8 cellular contexts compared by ENCODE assay signal in the genomic region with DNA sequence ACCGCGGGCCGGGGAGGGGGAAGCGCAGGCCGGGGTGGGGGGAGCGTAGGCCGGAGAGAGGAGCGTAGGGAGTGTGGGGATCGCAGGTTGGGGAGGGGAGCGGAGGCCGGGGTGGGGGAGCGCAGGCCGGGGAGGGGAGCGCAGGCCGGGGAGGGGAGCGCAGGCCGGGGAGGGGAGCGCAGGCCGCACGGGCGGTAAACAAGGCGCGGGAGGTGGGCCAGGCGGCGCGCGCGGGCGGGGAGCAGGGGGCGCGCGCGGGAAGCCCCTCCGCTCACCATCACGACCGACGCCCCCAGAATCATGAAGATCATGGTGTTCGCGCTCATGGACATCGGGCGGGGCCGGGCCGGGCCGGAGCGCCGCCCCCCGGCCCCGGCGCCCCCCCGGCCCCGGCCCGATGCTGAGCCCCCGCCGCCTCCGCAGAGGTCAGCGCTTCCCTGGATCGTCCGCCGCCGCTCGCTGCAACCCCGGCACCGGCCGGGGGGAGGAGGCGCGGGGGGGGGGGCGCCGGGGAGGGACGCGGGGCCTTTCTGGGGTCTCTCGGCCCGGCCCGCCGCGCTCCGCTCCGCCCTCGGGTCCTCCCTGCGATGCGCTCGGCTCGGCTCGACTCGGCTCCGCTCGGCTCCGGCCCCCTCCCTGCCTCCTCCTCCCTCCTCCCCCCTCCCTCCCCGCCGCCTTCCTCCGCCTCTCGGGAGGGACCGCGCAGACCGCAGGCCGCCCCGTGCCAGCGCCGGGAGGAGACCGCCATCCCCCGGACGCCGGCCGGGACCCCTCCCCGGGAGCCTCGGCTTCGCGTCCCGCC. TPM values are rescaled to one million over a fixed set of nuclear protein-coding genes. Genes with fewer than 3 reads are reported as not detected.
DNase-seq lines count a peak whose midpoint lies in the region; ATAC-seq and TF ChIP-seq lines count a peak whose summit lies in the region.

TMEM240 (minus strand) TSS at position 610 of the 802 bp plus-strand sequence; CDS start at position 332, 278 bp downstream.

- no peaks in the 10 kb centered on the region for H3K27me3 ChIP-seq in MG63

- ATAC-seq in HG03139 (IDR thresholded peaks at IDR 0.05; ENCODE audit: unreplicated experiment) = no peak

- peaks cover 33% of the 10 kb centered on the region for H3K36me3 ChIP-seq in MG63

- in situ Hi-C loops in GM13977 (cut with MboI; ENCODE audit: low pct_unique_long_range_greater_than_20kb, low sequenced_read_pairs, unreplicated experiment) = no loop called here

- peak within 1 kb of the TSS; percentile 45 to 83 for H3K27ac ChIP-seq in coronary artery

- TF ChIP-seq CTCF in GM13977 (IDR thresholded peaks at IDR 0.05; ENCODE audit: extremely low read depth, insufficient read depth, missing control alignments) (no peak), coronary artery (IDR thresholded peaks at IDR 0.05) (no peak)

- H3K9me3 ChIP-seq in MG63 = no peaks in the 10 kb centered on the region

- DNase-seq in GM13977 (ENCODE audit: low spot score) (peak; percentile 89), coronary artery (ENCODE audit: low spot score) (peak; percentile 83), kidney tubule cell (ENCODE audit: low spot score) (peak; percentile 45), RPMI8226 (no peak), MG63 (no peak)
- DNase-seq in activated CD4-positive, alpha-beta T cell treated with anti-CD3 and anti-CD28 coated beads for 48 hours = peak; percentile 74
- peak; percentile 43 to 55 for DNase-seq in stimulated activated CD4-positive, alpha-beta T cell treated with anti-CD3 and anti-CD28 coated beads, Interleukin-1b, Interleukin-23, amount 100 ng/mL, for 4 hours (ENCODE audit: low read depth in 2 of 2)

- H3K4me3 ChIP-seq in coronary artery = peak within 1 kb of the TSS; percentile 91
- H3K4me3 ChIP-seq in MG63 = no peak within 1 kb of the TSS

RNA-seq across cellular contexts. Expression of gene TMEM240, which starts in this region (rescaled TPM):
- not detected in 2 replicates for total RNA-seq in MG63 (2014; rRNA removed; shearing (Covaris generic); ENCODE audit: low replicate concordance)

Comparison
In these comparisons a context has a peak if more than half of its experiments do, and no peak if none do; other contexts are left out.
1. DNase-seq: peak in GM13977 (single experiment), activated CD4-positive, alpha-beta T cell treated with anti-CD3 and anti-CD28 coated beads for 48 hours (single experiment), coronary artery (single experiment), kidney tubule cell (single experiment) and stimulated activated CD4-positive, alpha-beta T cell treated with anti-CD3 and anti-CD28 coated beads, Interleukin-1b, Interleukin-23, amount 100 ng/mL, for 4 hours (2 of 2); none in RPMI8226 (single experiment) and MG63 (single experiment).